In the genomic region with DNA sequence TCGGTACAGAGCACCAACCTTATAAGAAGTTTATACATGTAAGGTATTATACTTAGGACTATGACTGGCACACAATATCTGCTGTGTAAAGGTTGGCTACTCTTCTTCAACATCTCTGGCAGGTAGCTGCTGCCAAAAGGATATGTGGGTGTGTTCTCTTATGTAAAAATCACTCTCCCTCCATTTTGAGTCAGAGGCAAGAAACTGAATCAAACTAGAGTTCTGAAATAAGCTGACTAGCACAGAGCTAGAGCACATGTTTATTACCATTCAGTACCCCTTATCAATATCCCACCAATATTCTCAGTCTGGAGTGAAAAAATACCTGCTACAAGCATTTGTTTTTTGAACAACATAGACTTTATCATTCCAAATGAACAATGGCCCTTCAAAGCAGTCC, we compare ENCODE assay signal across 17 cellular contexts. TPM values are rescaled to one million over a fixed set of nuclear protein-coding genes. Genes with fewer than 3 reads are reported as not detected.
DNase-seq lines count a peak whose midpoint lies in the region; ATAC-seq and TF ChIP-seq lines count a peak whose summit lies in the region.
"Had no signal": no experiment of that assay in that cellular context is flagged by ENCODE, and none has a peak within 500 bp of the region (broad histone marks: within the 10 kb centered on the region; RNA-seq: fewer than 3 reads in every experiment).

No MANE protein-coding gene starts in this region.

- no peak for DNase-seq in activated CD8-positive, alpha-beta T cell treated with anti-CD3 and anti-CD28 coated beads for 36 hours
- DNase-seq in activated CD8-positive, alpha-beta T cell treated with anti-CD3 and anti-CD28 coated beads, Interleukin-2, amount 10 ng/mL, durations not matched to agents 7 days and 5 days = no peak
- no peak for DNase-seq in CD8-positive, alpha-beta T cell
- no peak for DNase-seq in central memory CD8-positive, alpha-beta T cell (ENCODE audit: low spot score in 2 of 2)
- DNase-seq in SW 1271 (lab: John Stamatoyannopoulos, UW) = no peak
- DNase-seq in SJCRH30 = no peak
- DNase-seq: DMS79, NCI-H1417 treated with DMSO at 0.1 percent for 48 hours, NCI-H187 treated with DMSO at 0.1 percent for 48 hours, NCI-H2227 treated with DMSO at 0.1 percent for 48 hours, NCI-H510A treated with DMSO at 0.1 percent for 48 hours, NCI-H774 had no signal

- peaks cover 21% of the 10 kb centered on the region for H3K36me3 Mint-ChIP-seq in activated CD8-positive, alpha-beta T cell treated with anti-CD3 and anti-CD28 coated beads for 36 hours (ENCODE audit: low read depth)
- peaks cover 59% of the 10 kb centered on the region for H3K36me3 Mint-ChIP-seq in activated CD8-positive, alpha-beta T cell treated with anti-CD3 and anti-CD28 coated beads, Interleukin-2, amount 10 ng/mL, durations not matched to agents 7 days and 5 days (ENCODE audit: low read depth)
- peaks cover 73% of the 10 kb centered on the region for H3K36me3 Mint-ChIP-seq in CD8-positive, alpha-beta T cell
- H3K36me3 Mint-ChIP-seq in central memory CD8-positive, alpha-beta T cell (ENCODE audit: insufficient read depth) = peaks cover 20% of the 10 kb centered on the region

- no peak for TF ChIP-seq CTCF in activated CD8-positive, alpha-beta T cell treated with anti-CD3 and anti-CD28 coated beads for 36 hours (IDR thresholded peaks at IDR 0.05)
- no peak for TF ChIP-seq CTCF in CD8-positive, alpha-beta T cell (IDR thresholded peaks at IDR 0.05)
- no peak for TF ChIP-seq CTCF in neutrophil (IDR thresholded peaks at IDR 0.05)

- no peak overlapping the region for H3K27ac ChIP-seq in CD8-positive, alpha-beta T cell (ENCODE audit: low read depth, low read length)
- H3K27ac ChIP-seq in neutrophil = peak overlapping the region; percentile 99
- H3K27ac ChIP-seq in SJCRH30 = no peak overlapping the region
- H3K27ac ChIP-seq: A549, KMS-11 had no signal

- no peaks in the 10 kb centered on the region for H3K27me3 ChIP-seq in CD8-positive, alpha-beta T cell (ENCODE audit: insufficient read depth, low read length)
- H3K27me3 ChIP-seq in neutrophil = no peaks in the 10 kb centered on the region
- no peaks in the 10 kb centered on the region for H3K27me3 ChIP-seq in SJCRH30

- peaks cover 16% of the 10 kb centered on the region for H3K36me3 ChIP-seq in CD8-positive, alpha-beta T cell (ENCODE audit: insufficient read depth, low read length)
- H3K36me3 ChIP-seq in neutrophil (no peaks in the 10 kb centered on the region), SJCRH30 (peaks cover 49% of the 10 kb centered on the region)

- H3K27ac Mint-ChIP-seq in activated CD8-positive, alpha-beta T cell treated with anti-CD3 and anti-CD28 coated beads for 36 hours = peak overlapping the region; percentile 18
- no peak overlapping the region for H3K27ac Mint-ChIP-seq in activated CD8-positive, alpha-beta T cell treated with anti-CD3 and anti-CD28 coated beads, Interleukin-2, amount 10 ng/mL, durations not matched to agents 7 days and 5 days
- peak overlapping the region; percentile 57 for H3K27ac Mint-ChIP-seq in CD8-positive, alpha-beta T cell
- H3K27ac Mint-ChIP-seq in central memory CD8-positive, alpha-beta T cell (ENCODE audit: low read depth) = peak overlapping the region; percentile 46

- H3K4me1 Mint-ChIP-seq in activated CD8-positive, alpha-beta T cell treated with anti-CD3 and anti-CD28 coated beads for 36 hours (ENCODE audit: low read depth) = peaks cover 4% of the 10 kb centered on the region
- H3K4me1 Mint-ChIP-seq in activated CD8-positive, alpha-beta T cell treated with anti-CD3 and anti-CD28 coated beads, Interleukin-2, amount 10 ng/mL, durations not matched to agents 7 days and 5 days (ENCODE audit: low read depth) = peaks cover 32% of the 10 kb centered on the region
- peaks cover 8% of the 10 kb centered on the region for H3K4me1 Mint-ChIP-seq in CD8-positive, alpha-beta T cell (ENCODE audit: low read depth)
- no peaks in the 10 kb centered on the region for H3K4me1 Mint-ChIP-seq in central memory CD8-positive, alpha-beta T cell

- no peaks in the 10 kb centered on the region for H3K9me3 Mint-ChIP-seq in activated CD8-positive, alpha-beta T cell treated with anti-CD3 and anti-CD28 coated beads for 36 hours
- no peaks in the 10 kb centered on the region for H3K9me3 Mint-ChIP-seq in activated CD8-positive, alpha-beta T cell treated with anti-CD3 and anti-CD28 coated beads, Interleukin-2, amount 10 ng/mL, durations not matched to agents 7 days and 5 days (ENCODE audit: insufficient read depth)
- H3K9me3 Mint-ChIP-seq in CD8-positive, alpha-beta T cell = no peaks in the 10 kb centered on the region
- H3K9me3 Mint-ChIP-seq in central memory CD8-positive, alpha-beta T cell = no peaks in the 10 kb centered on the region

- no peak overlapping the region for H3K4me3 ChIP-seq in CD8-positive, alpha-beta T cell (ENCODE audit: low read depth, low read length)
- no peak overlapping the region for H3K4me3 ChIP-seq in neutrophil (ENCODE audit: low read depth in 1 of 2, low read length in 1 of 2)
- no peak overlapping the region for H3K4me3 ChIP-seq in SJCRH30
- H3K4me3 ChIP-seq: A549 had no signal

- ATAC-seq in activated CD8-positive, alpha-beta T cell treated with anti-CD3 and anti-CD28 coated beads for 36 hours = no peak
- no peak for ATAC-seq in activated CD8-positive, alpha-beta T cell treated with anti-CD3 and anti-CD28 coated beads, Interleukin-2, amount 10 ng/mL, durations not matched to agents 7 days and 5 days
- ATAC-seq in CD8-positive, alpha-beta T cell = no peak
- ATAC-seq in central memory CD8-positive, alpha-beta T cell (replicated peaks; ENCODE audit: extremely low read depth, poor library complexity, severe bottlenecking) = no peak
- ATAC-seq in GM21515 (IDR thresholded peaks at IDR 0.05; ENCODE audit: unreplicated experiment) = no peak
- ATAC-seq: A549, Right ventricle myocardium inferior had no signal

- CTCF ChIA-PET in activated CD8-positive, alpha-beta T cell treated with anti-CD3 and anti-CD28 coated beads for 36 hours (lab: Charles Lee) = interaction anchor here (0.9 to 1.6 kb wide), 5 partner anchors 8 to 137 kb away, joined by 3 to 5 read pairs (median 3); no protein-coding TSS in a partner anchor
- CTCF ChIA-PET in activated CD8-positive, alpha-beta T cell treated with anti-CD3 and anti-CD28 coated beads, Interleukin-2, amount 10 ng/mL, durations not matched to agents 7 days and 5 days (lab: Charles Lee) = interaction anchor here (0.8 kb wide), 1 partner anchor 19 kb away, joined by 3 read pairs; no protein-coding TSS in a partner anchor
- CTCF ChIA-PET in CD8-positive, alpha-beta T cell (lab: Charles Lee) = interaction anchor here (0.9 kb wide), 2 partner anchors 17 to 20 kb away, joined by 3 read pairs; no protein-coding TSS in a partner anchor

- POLR2A ChIA-PET in activated CD8-positive, alpha-beta T cell treated with anti-CD3 and anti-CD28 coated beads for 36 hours (lab: Charles Lee) = no interaction called here
- POLR2A ChIA-PET in activated CD8-positive, alpha-beta T cell treated with anti-CD3 and anti-CD28 coated beads, Interleukin-2, amount 10 ng/mL, durations not matched to agents 7 days and 5 days (lab: Charles Lee) = interaction anchor here (1.1 kb wide), 1 partner anchor 98 kb away, joined by 3 read pairs; no protein-coding TSS in a partner anchor
- POLR2A ChIA-PET in CD8-positive, alpha-beta T cell (lab: Charles Lee) = no interaction called here

- intact Hi-C loops in activated CD8-positive, alpha-beta T cell treated with anti-CD3 and anti-CD28 coated beads for 36 hours (cut with micrococcal nuclease) = no loop called here
- intact Hi-C loops in CD8-positive, alpha-beta T cell (cut with DNase I, micrococcal nuclease) = no loop called here

- no peaks in the 10 kb centered on the region for H3K4me1 ChIP-seq in CD8-positive, alpha-beta T cell (ENCODE audit: insufficient read depth, low read length)
- H3K4me1 ChIP-seq in neutrophil (ENCODE audit: control insufficient read depth in 1 of 2, insufficient read depth in 1 of 2, low read depth in 1 of 2, low read length in 1 of 2) (peaks cover 74 to 82% of the 10 kb centered on the region in 2 experiments), SJCRH30 (no peaks in the 10 kb centered on the region)
- H3K4me1 ChIP-seq: A549 had no signal

- H3K9me3 ChIP-seq in CD8-positive, alpha-beta T cell (ENCODE audit: low read length) = no peaks in the 10 kb centered on the region
- H3K9me3 ChIP-seq in neutrophil = no peaks in the 10 kb centered on the region
- no peaks in the 10 kb centered on the region for H3K9me3 ChIP-seq in SJCRH30 (replicated peaks)
- H3K9me3 ChIP-seq: A549 had no signal

- no peaks in the 10 kb centered on the region for H3K27me3 Mint-ChIP-seq in activated CD8-positive, alpha-beta T cell treated with anti-CD3 and anti-CD28 coated beads for 36 hours
- H3K27me3 Mint-ChIP-seq in activated CD8-positive, alpha-beta T cell treated with anti-CD3 and anti-CD28 coated beads, Interleukin-2, amount 10 ng/mL, durations not matched to agents 7 days and 5 days (ENCODE audit: low read depth) = no peaks in the 10 kb centered on the region
- H3K27me3 Mint-ChIP-seq in CD8-positive, alpha-beta T cell (ENCODE audit: low read depth) = no peaks in the 10 kb centered on the region
- no peaks in the 10 kb centered on the region for H3K27me3 Mint-ChIP-seq in central memory CD8-positive, alpha-beta T cell

- no peak overlapping the region for H3K4me3 Mint-ChIP-seq in activated CD8-positive, alpha-beta T cell treated with anti-CD3 and anti-CD28 coated beads for 36 hours
- H3K4me3 Mint-ChIP-seq in activated CD8-positive, alpha-beta T cell treated with anti-CD3 and anti-CD28 coated beads, Interleukin-2, amount 10 ng/mL, durations not matched to agents 7 days and 5 days = no peak overlapping the region
- no peak overlapping the region for H3K4me3 Mint-ChIP-seq in CD8-positive, alpha-beta T cell
- no peak overlapping the region for H3K4me3 Mint-ChIP-seq in central memory CD8-positive, alpha-beta T cell

RNA-seq across cellular contexts. Expression of a gene that starts 38.0 kb away (rescaled TPM):
- total RNA-seq in activated CD8-positive, alpha-beta T cell treated with anti-CD3 and anti-CD28 coated beads for 36 hours = 100 to 1,000 TPM; 470 to 489 TPM
- 100 to 1,000 TPM; 516 to 518 TPM for total RNA-seq in activated CD8-positive, alpha-beta T cell treated with anti-CD3 and anti-CD28 coated beads, Interleukin-2, amount 10 ng/mL, durations not matched to agents 7 days and 5 days
- 100 to 1,000 TPM; 239 to 255 TPM for total RNA-seq in CD8-positive, alpha-beta T cell
- 81.6 and 88.4 TPM in 2 replicates for total RNA-seq in SJCRH30 (2014; rRNA removed; shearing (Covaris generic))
